8 cellular contexts compared by ENCODE assay signal in the genomic region with DNA sequence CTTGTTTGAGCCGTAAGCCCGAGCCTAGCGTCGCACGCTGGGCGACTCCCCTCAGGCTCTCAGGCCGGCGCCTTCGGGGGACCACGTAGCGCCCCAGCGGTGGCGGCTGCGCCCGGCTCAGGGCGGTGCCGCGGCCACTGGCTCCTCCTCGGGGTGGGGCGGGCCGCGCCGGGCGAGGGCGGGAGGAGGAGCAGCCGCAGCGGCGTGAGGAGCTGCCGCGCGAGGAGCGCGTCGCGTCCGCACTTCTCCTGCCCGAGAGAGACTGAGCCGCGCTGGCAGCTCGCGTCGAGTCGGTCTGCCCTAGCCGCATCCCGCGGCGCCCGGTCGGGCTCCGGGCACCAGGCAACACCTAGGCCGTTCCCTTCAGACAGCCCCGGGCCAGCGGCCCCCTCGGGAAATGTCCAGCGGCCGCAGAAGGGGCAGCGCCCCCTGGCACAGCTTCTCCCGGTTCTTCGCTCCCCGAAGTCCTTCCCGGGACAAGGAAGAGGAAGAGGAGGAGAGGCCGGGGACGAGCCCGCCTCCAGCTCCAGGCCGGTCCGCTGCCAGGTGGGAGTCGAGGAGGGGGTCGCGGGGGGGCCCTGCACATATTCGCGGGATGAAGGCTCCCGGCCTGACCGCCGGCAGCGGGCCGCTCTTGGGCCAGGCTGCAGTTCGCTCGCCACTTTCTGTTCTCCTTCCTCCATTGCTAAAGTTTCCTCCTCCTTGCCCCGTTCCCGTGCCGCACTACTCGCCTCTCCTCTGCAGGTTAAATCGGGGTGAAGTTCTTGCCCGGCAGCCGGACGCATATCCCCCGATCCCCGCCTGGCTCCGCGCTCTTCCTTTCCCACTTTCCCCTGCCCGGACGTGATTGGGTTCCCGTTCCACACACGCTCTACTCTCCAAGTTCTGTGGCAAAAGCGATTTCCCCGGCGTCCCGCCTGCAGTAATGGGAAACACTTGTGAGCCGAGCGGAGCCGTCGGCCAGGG. TPM values are rescaled to one million over a fixed set of nuclear protein-coding genes. Genes with fewer than 3 reads are reported as not detected.
DNase-seq lines count a peak whose midpoint lies in the region; ATAC-seq and TF ChIP-seq lines count a peak whose summit lies in the region.

A gene (plus strand): TSS at position 202 of the 966 bp plus-strand sequence. CDS start 196 bp downstream, at position 398.

- ATAC-seq in HG03354 (IDR thresholded peaks at IDR 0.05; ENCODE audit: poor library complexity, severe bottlenecking, unreplicated experiment) (peak; percentile 98), right lobe of liver (peak; percentile 97 to 99 (median 98))

- TF ChIP-seq POLR2A in GM19099 (IDR thresholded peaks at IDR 0.05; ENCODE audit: extremely low read depth, insufficient read length, low read depth), result peak; percentile 72
- TF ChIP-seq POLR2A in right lobe of liver (IDR thresholded peaks at IDR 0.05), result peak; percentile 80

- no peaks in the 10 kb centered on the region for H3K9me3 ChIP-seq in right lobe of liver

- H3K27ac ChIP-seq in right lobe of liver, result peak within 1 kb of the TSS; percentile 73 to 88 (median 78)

- no peaks in the 10 kb centered on the region for H3K4me1 ChIP-seq in right lobe of liver

- peak within 1 kb of the TSS; percentile 84 for H3K4me3 ChIP-seq in BJ (ENCODE audit: low read depth, low read length)
- H3K4me3 ChIP-seq in right lobe of liver, result peak within 1 kb of the TSS; percentile 83 to 95 (median 86)

- H3K27me3 ChIP-seq in BJ (ENCODE audit: control insufficient read depth, insufficient read depth, low read length) (no peaks in the 10 kb centered on the region), right lobe of liver (no peaks in the 10 kb centered on the region)

- WGBS in right lobe of liver (ENCODE audit: insufficient coverage, low coverage, low lambda C conversion rate, missing lambda C conversion rate), result under 1% methylated on average over 46 of the region's 102 CpGs

- POLR2A ChIA-PET in BJ (lab: Charles Lee), result interaction anchor here (0.6 kb wide), 2 partner anchors 9 to 111 kb away, joined by 3 to 4 read pairs; no protein-coding TSS in a partner anchor

- TF ChIP-seq CTCF in BJ (IDR thresholded peaks at IDR 0.05; ENCODE audit: insufficient read depth, low read depth, low read length) (peak; percentile 56), right lobe of liver (IDR thresholded peaks at IDR 0.05) (peak in 3 of 4 donors; percentile 35 to 38 (median 38))

- H3K36me3 ChIP-seq in BJ (ENCODE audit: control insufficient read depth, insufficient read depth, low read length) (no peaks in the 10 kb centered on the region), right lobe of liver (no peaks in the 10 kb centered on the region)

- intact Hi-C loops in right lobe of liver (cut with DNase I), result no loop called here

- DNase-seq in BJ (ENCODE audit: low read depth) (peak; percentile 13), NCI-H526 (lab: John Stamatoyannopoulos, UW) (peak; percentile 53 to 82), dermis microvascular lymphatic vessel endothelial cell (ENCODE audit: low read depth in 2 of 2) (peak; percentile 34 to 84), right lobe of liver (peak; percentile 87 to 92 (median 90))
- peak; percentile 66 to 73 for DNase-seq in activated CD4-positive, alpha-beta T cell treated with anti-CD3 and anti-CD28 coated beads, Interleukin-2, amount 50 U/mL, for 4 hours
- DNase-seq in stimulated activated CD4-positive, alpha-beta T cell treated with anti-CD3 and anti-CD28 coated beads, Interleukin-4, amount 100 ng/mL, for 24 hours, result peak; percentile 82

- CTCF ChIA-PET in BJ (lab: Yijun Ruan, JAX), result interaction anchor here (0.7 to 4.4 kb wide), 14 partner anchors 9 to 201 kb away, joined by 3 to 25 read pairs (median 4); a partner anchor contains a TSS

RNA-seq across cellular contexts. Expression of the gene that starts here (rescaled TPM):
- 4.1 and 6.6 TPM in 2 replicates for polyA plus RNA-seq in BJ (2011; rRNA removed)
- polyA minus RNA-seq in BJ (2011; rRNA and poly(A)+ RNA removed), result 8.1 and 8.2 TPM in 2 replicates
- total RNA-seq in dermis microvascular lymphatic vessel endothelial cell (15.4 and 17.3 TPM in 2 replicates), right lobe of liver (10 to 100 TPM in 1 of 6 experiments, 1 to 10 TPM in 5; 4.7 to 10.2 (median 5.0) TPM)

Comparison
In these comparisons a context has a peak if more than half of its experiments do, and no peak if none do; other contexts are left out.
1. Peak in every context shown above with its lines: DNase-seq, ATAC-seq, H3K4me3 ChIP-seq and H3K27ac ChIP-seq.
2. DNase-seq: peak in every context shown above with its lines; median percentile 90 in right lobe of liver; 82 in stimulated activated CD4-positive, alpha-beta T cell treated with anti-CD3 and anti-CD28 coated beads, Interleukin-4, amount 100 ng/mL, for 24 hours; 70 in activated CD4-positive, alpha-beta T cell treated with anti-CD3 and anti-CD28 coated beads, Interleukin-2, amount 50 U/mL, for 4 hours; 68 in NCI-H526; 59 in dermis microvascular lymphatic vessel endothelial cell; 13 in BJ.